Comparison of ENCODE assay signal across 17 cellular contexts in the genomic region with DNA sequence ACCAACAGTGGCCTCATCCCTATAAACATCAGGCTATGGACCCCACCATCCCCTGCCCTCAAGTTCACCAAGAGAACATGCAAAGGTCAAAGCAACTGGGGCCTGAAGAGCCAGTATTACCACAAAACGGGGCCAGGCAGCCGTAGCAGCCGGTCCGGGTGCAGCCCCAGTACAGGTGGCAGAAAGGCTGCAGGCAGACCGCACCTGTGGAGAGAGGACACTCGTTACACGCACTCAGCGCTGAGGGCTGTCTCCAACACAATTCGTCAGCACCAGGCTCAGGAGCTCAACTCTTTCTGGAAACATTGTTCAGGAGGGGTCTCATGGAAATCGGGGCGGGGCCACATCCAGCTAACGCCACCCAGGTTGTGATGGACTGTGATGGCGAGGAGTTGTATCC.
"Had no signal": no experiment of that assay in that cellular context is flagged by ENCODE, and none has a peak within 500 bp of the region (broad histone marks: within the 10 kb centered on the region; RNA-seq: fewer than 3 reads in every experiment).

No MANE protein-coding gene starts in this region.

- H3K9me3 ChIP-seq: heart left ventricle, sigmoid colon, stomach, thoracic aorta had no signal

- H3K27ac ChIP-seq: heart left ventricle, sigmoid colon, skin epidermis, stomach, thoracic aorta had no signal

- H3K27ac Mint-ChIP-seq: natural killer cell, type B pancreatic cell had no signal

- H3K36me3 Mint-ChIP-seq: natural killer cell had no signal

- H3K4me1 Mint-ChIP-seq: natural killer cell, neural crest cell had no signal

- H3K27me3 Mint-ChIP-seq: type B pancreatic cell had no signal

- H3K4me3 ChIP-seq: dorsolateral prefrontal cortex, heart left ventricle, sigmoid colon, skin epidermis, stomach, thoracic aorta had no signal

- H3K27me3 ChIP-seq: dorsolateral prefrontal cortex, heart left ventricle, sigmoid colon, stomach had no signal

- H3K9me3 Mint-ChIP-seq: natural killer cell, neural crest cell, type B pancreatic cell had no signal

- H3K4me1 ChIP-seq: heart left ventricle, sigmoid colon, stomach had no signal

- ATAC-seq: heart left ventricle, left lobe of liver, natural killer cell had no signal

- DNase-seq: cortex of kidney; effector CD8-positive, alpha-beta T cell; foreskin melanocyte; heart left ventricle; hippocampal formation; islet precursor cell; mammary epithelial cell; natural killer cell; sigmoid colon; stimulated activated naive CD4-positive, alpha-beta T cell; stomach had no signal

- H3K4me3 Mint-ChIP-seq: natural killer cell, neural crest cell, type B pancreatic cell had no signal
